ENCODE assay signal across 8 cellular contexts in the genomic region with DNA sequence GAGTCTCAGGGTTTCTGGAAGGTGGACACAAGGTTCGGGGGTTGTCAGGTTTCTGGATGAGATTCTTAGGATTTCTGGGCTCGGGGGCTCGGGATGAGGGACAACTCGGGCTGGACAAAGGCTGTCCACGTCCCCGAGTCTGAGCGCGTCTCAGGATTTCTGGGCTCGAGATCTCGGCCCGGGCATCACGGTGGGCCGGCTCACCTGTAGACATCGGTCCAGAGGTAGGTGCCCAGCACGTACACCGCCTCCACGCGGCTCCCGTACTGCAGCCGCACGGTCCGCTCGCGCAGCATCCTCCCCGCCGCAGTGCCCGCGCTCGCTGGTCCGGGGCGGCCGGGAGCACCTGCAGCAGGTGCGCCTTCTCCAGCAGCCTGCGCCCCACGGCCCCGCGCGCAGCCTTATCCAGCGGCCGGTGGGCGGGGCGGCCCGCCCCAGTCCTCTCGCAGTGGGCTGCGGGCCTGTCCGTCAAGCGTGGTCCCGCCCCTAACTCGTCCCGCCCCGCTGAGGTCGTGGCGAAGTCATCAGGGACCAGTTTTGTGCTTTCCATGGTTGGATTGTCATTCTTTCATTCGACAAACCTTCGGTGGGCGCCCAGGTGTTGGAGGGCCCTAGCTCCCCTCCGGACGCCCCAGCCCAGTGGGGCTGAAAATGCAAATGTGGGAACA. TPM values are rescaled to one million over a fixed set of nuclear protein-coding genes. Genes with fewer than 3 reads are reported as not detected.
A peak's percentile ranks its signal among the peaks of the same experiment; 100 is the strongest.
DNase-seq lines count a peak whose midpoint lies in the region; ATAC-seq and TF ChIP-seq lines count a peak whose summit lies in the region.

PADI2 (minus strand) TSS at position 376 of the 668 bp plus-strand sequence; CDS start at position 296, 80 bp downstream.

- H2BK15ac ChIP-seq in neuronal stem cell (ENCODE audit: low read length) = peak within 1 kb of the TSS; percentile 8

- POLR2A ChIA-PET in OCI-LY7 (lab: Charles Lee) = interaction anchor here (0.6 kb wide), 1 partner anchor 201 kb away, joined by 3 read pairs; no protein-coding TSS in a partner anchor

- H3K9me2 ChIP-seq in OCI-LY7 (ENCODE audit: insufficient read depth, low read length) = no peaks in the 10 kb centered on the region

- peaks cover 53% of the 10 kb centered on the region for H3K27me3 ChIP-seq in gastroesophageal sphincter
- H3K27me3 ChIP-seq in neuronal stem cell (ENCODE audit: control insufficient read depth in 3 of 3, insufficient read depth in 3 of 3, low read depth in 1 of 3, low read length in 3 of 3) = peaks cover 3 to 87% (median 31%) of the 10 kb centered on the region in 3 experiments

- peak within 1 kb of the TSS; percentile 73 for H3K18ac ChIP-seq in neuronal stem cell (ENCODE audit: low read length)

- no peaks in the 10 kb centered on the region for H3K79me1 ChIP-seq in neuronal stem cell (ENCODE audit: low read depth, low read length)

- TF ChIP-seq EP300 in gastroesophageal sphincter (IDR thresholded peaks at IDR 0.05) = no peak

- H3K9me3 ChIP-seq in OCI-LY7 (ENCODE audit: low read length) (no peaks in the 10 kb centered on the region), gastroesophageal sphincter (no peaks in the 10 kb centered on the region), neuronal stem cell (replicated peaks in 1 of 2; ENCODE audit: control insufficient read depth in 2 of 2, insufficient read depth in 1 of 2, low read depth in 1 of 2, low read length in 2 of 2) (no peaks in the 10 kb centered on the region)

- H3K4me3 ChIP-seq in OCI-LY7 (ENCODE audit: low read depth, low read length, poor library complexity, severe bottlenecking) (peak within 1 kb of the TSS; percentile 38), gastroesophageal sphincter (peak within 1 kb of the TSS in 1 of 2 donors; percentile 43), neuronal stem cell (ENCODE audit: low read length in 2 of 2) (peak within 1 kb of the TSS; percentile 15 to 77)

- H2AFZ ChIP-seq in OCI-LY7 (ENCODE audit: low read length) (peak within 1 kb of the TSS; percentile 18; the same call in 1 of the 2 replicates), neuronal stem cell (ENCODE audit: low read length) (peak within 1 kb of the TSS; percentile 85)

- peak; percentile 63 for ATAC-seq in HG02885 (IDR thresholded peaks at IDR 0.05; ENCODE audit: poor library complexity, unreplicated experiment)
- ATAC-seq in gastroesophageal sphincter = peak; percentile 60
- no peak for ATAC-seq in HG03097 (IDR thresholded peaks at IDR 0.05; ENCODE audit: low FRiP score, unreplicated experiment)

- intact Hi-C loops in OCI-LY7 (cut with micrococcal nuclease; ENCODE audit: unreplicated experiment) = no loop called here

- H3K36me3 ChIP-seq in OCI-LY7 (ENCODE audit: insufficient read depth, low read length) = no peaks in the 10 kb centered on the region
- no peaks in the 10 kb centered on the region for H3K36me3 ChIP-seq in gastroesophageal sphincter
- H3K36me3 ChIP-seq in neuronal stem cell (replicated peaks in 1 of 2; ENCODE audit: control insufficient read depth in 2 of 2, insufficient read depth in 2 of 2, low read length in 2 of 2) = no peaks in the 10 kb centered on the region

- no peak within 1 kb of the TSS for H3K27ac ChIP-seq in OCI-LY7 (ENCODE audit: low read depth, low read length, poor library complexity, severe bottlenecking)
- H3K27ac ChIP-seq in gastroesophageal sphincter = no peak within 1 kb of the TSS
- H3K27ac ChIP-seq in neuronal stem cell (replicated peaks; ENCODE audit: low read length) = no peak within 1 kb of the TSS

- H3K14ac ChIP-seq in neuronal stem cell (ENCODE audit: low read length) = peak within 1 kb of the TSS; percentile 15

- WGBS in gastroesophageal sphincter (ENCODE audit: low coverage in 1 of 2), 2 donors = 0 to 9% methylated on average over 3 of the region's 58 CpGs
- no CpG with 5 or more reads among the region's 58 CpGs for WGBS in neuronal stem cell (ENCODE audit: extremely low coverage in 2 of 2, insufficient read length in 2 of 2, insufficient replicate concordance in 1 of 2), 2 donors

- TF ChIP-seq CTCF in OCI-LY7 (conservative IDR thresholded peaks at IDR 0.05; ENCODE audit: low read length) (no peak), gastroesophageal sphincter (IDR thresholded peaks at IDR 0.05) (no peak)

- no peaks in the 10 kb centered on the region for H4K20me1 ChIP-seq in OCI-LY7 (ENCODE audit: insufficient read depth, low read length)

- H2BK120ac ChIP-seq in neuronal stem cell (ENCODE audit: low read depth, low read length) = no peak within 1 kb of the TSS

- H3K4me2 ChIP-seq in OCI-LY7 (ENCODE audit: low read length) (peak within 1 kb of the TSS; percentile 48), neuronal stem cell (ENCODE audit: insufficient read depth, low read length, poor library complexity, severe bottlenecking) (peak within 1 kb of the TSS; percentile 98)

- BruUV-seq in OCI-LY7 (replicated peaks; lab: Mats Ljungman, UMichigan) = no TSS peak

- H3K23ac ChIP-seq in neuronal stem cell (ENCODE audit: low read depth, low read length, poor library complexity) = no peak within 1 kb of the TSS

- no peak within 1 kb of the TSS for H2BK12ac ChIP-seq in neuronal stem cell (ENCODE audit: low read length)

- no peak within 1 kb of the TSS for H4K91ac ChIP-seq in neuronal stem cell (ENCODE audit: low read depth, low read length, poor library complexity)

- no peaks in the 10 kb centered on the region for H3K79me2 ChIP-seq in OCI-LY7 (ENCODE audit: insufficient read depth, low read depth, low read length)

- DNase-seq in DMS53 (lab: John Stamatoyannopoulos, UW) (peak; percentile 94), OCI-LY7 (ENCODE audit: low spot score) (peak; percentile 65), neuronal stem cell (ENCODE audit: low spot score) (peak; percentile 57), superior temporal gyrus (ENCODE audit: extremely low spot score) (peak; percentile 89)
- DNase-seq in activated T-helper 9 cell treated with anti-CD3 and anti-CD28 coated beads, Interleukin-2, amount 50 U/mL, for 16 hours (ENCODE audit: low read depth) = peak; percentile 24

- H4K8ac ChIP-seq in neuronal stem cell (ENCODE audit: low read depth, low read length) = peak within 1 kb of the TSS; percentile 20

- TF ChIP-seq POLR2A in gastroesophageal sphincter (IDR thresholded peaks at IDR 0.05) = no peak

- H2BK5ac ChIP-seq in neuronal stem cell (ENCODE audit: low read length) = no peak within 1 kb of the TSS

- no peak within 1 kb of the TSS for H3K4ac ChIP-seq in neuronal stem cell (ENCODE audit: low read length)

- CTCF ChIA-PET in OCI-LY7 (lab: Charles Lee; ENCODE audit: unreplicated experiment) = no interaction called here

- peak within 1 kb of the TSS; percentile 65 for H2AK5ac ChIP-seq in neuronal stem cell (ENCODE audit: low read depth, low read length)

- peak within 1 kb of the TSS; percentile 67 for H3K9ac ChIP-seq in neuronal stem cell (ENCODE audit: low read depth, low read length, poor library complexity)

- H3K4me1 ChIP-seq in OCI-LY7 (ENCODE audit: insufficient read depth, low read length, poor library complexity, severe bottlenecking) = peaks cover 16% of the 10 kb centered on the region
- peaks cover 0 to 19% (median 10%) of the 10 kb centered on the region in 3 donors for H3K4me1 ChIP-seq in gastroesophageal sphincter
- H3K4me1 ChIP-seq in neuronal stem cell (ENCODE audit: control insufficient read depth in 2 of 2, insufficient read depth in 1 of 2, low read depth in 1 of 2, low read length in 2 of 2) = peaks cover 0 to 10% of the 10 kb centered on the region in 2 donors

RNA-seq across cellular contexts. Expression of gene PADI2, which starts in this region (rescaled TPM):
- not detected in 2 replicates for total RNA-seq in OCI-LY7 (2014; rRNA removed; shearing (Covaris generic))
- 0.08 TPM in 1 of 2 replicates, not detected in the other for total RNA-seq in OCI-LY7 (2022)
- 1 to 10 TPM in 1 of 4 donors, under 1 TPM in 3; 0.12 to 1.9 (median 0.58) TPM for total RNA-seq in gastroesophageal sphincter
- 0.43 TPM for polyA plus RNA-seq in neuronal stem cell (2013, experiment 1 of 2)
- 0.64 TPM for polyA plus RNA-seq in neuronal stem cell (2013, experiment 2 of 2)

Comparison
In these comparisons a context has a peak if more than half of its experiments do, and no peak if none do; other contexts are left out.
1. Peak in DNase-seq, H3K4me3 ChIP-seq and H3K4me2 ChIP-seq in OCI-LY7; RNA of the gene not detected or under 1 TPM.
2. DNase-seq: peak in every context shown above with its lines; median percentile 94 in DMS53; 89 in superior temporal gyrus; 65 in OCI-LY7; 57 in neuronal stem cell; 24 in activated T-helper 9 cell treated with anti-CD3 and anti-CD28 coated beads, Interleukin-2, amount 50 U/mL, for 16 hours.